ENCODE assay signal across 27 cellular contexts in genomic region chr2:139622691-139623090, GRCh38.
"Had no signal": no experiment of that assay in that cellular context is flagged by ENCODE, and none has a peak within 500 bp of the region (broad histone marks: within the 10 kb centered on the region; RNA-seq: fewer than 3 reads in every experiment).

No MANE protein-coding gene starts in this region.

- H3K27me3 Mint-ChIP-seq: activated CD4-positive, alpha-beta T cell treated with anti-CD3 and anti-CD28 coated beads for 36 hours; activated CD8-positive, alpha-beta memory T cell treated with anti-CD3 and anti-CD28 coated beads, Interleukin-2, amount 10 ng/mL, durations not matched to agents 7 days and 5 days; naive B cell; stimulated activated naive B cell treated with anti-CD40 and anti-IgM and Interleukin-4, amounts not matched to agents 10 μg/mL and 1 μg/mL and 100 μg/mL, for 72 hours had no signal

- DNase-seq: activated CD4-positive, alpha-beta T cell treated with anti-CD3 and anti-CD28 coated beads for 36 hours; activated CD4-positive, CD25-positive, alpha-beta regulatory T cell; activated CD8-positive, alpha-beta memory T cell treated with anti-CD3 and anti-CD28 coated beads, Interleukin-2, amount 10 ng/mL, durations not matched to agents 7 days and 5 days; activated CD8-positive, alpha-beta T cell treated with anti-CD3 and anti-CD28 coated beads, Interleukin-2, amount 10 ng/mL, durations not matched to agents 7 days and 5 days; activated T-cell treated with anti-CD3 and anti-CD28 coated beads, Interleukin-2, amount 50 U/mL, for 48 hours; anterior cingulate cortex; body of pancreas; effector memory CD4-positive, alpha-beta T cell; left ventricle myocardium inferior; mucosa of descending colon; naive B cell; nephron progenitor cell; nucleus accumbens; stimulated activated CD4-positive, alpha-beta T cell treated with anti-CD3 and anti-CD28 coated beads, Interleukin-15, amount 100 ng/mL, for 24 hours; stimulated activated CD4-positive, alpha-beta T cell treated with anti-CD3 and anti-CD28 coated beads, Interleukin-2, amount 100 ng/mL, for 24 hours; stimulated activated naive B cell treated with anti-CD40 and anti-IgM and Interleukin-4, amounts not matched to agents 10 μg/mL and 1 μg/mL and 100 μg/mL, for 72 hours; stomach; thyroid gland; upper lobe of left lung had no signal

- H2AFZ ChIP-seq: parathyroid adenoma had no signal

- H3K9ac ChIP-seq: parathyroid adenoma had no signal

- H3K79me2 ChIP-seq: parathyroid adenoma had no signal

- H3K36me3 Mint-ChIP-seq: activated CD8-positive, alpha-beta memory T cell treated with anti-CD3 and anti-CD28 coated beads, Interleukin-2, amount 10 ng/mL, durations not matched to agents 7 days and 5 days; stimulated activated naive B cell treated with anti-CD40 and anti-IgM and Interleukin-4, amounts not matched to agents 10 μg/mL and 1 μg/mL and 100 μg/mL, for 72 hours had no signal

- H3K36me3 ChIP-seq: left ventricle myocardium inferior, right atrium auricular region, stomach, thyroid gland, upper lobe of left lung had no signal

- ATAC-seq: activated CD4-positive, alpha-beta T cell treated with anti-CD3 and anti-CD28 coated beads for 36 hours; activated CD8-positive, alpha-beta memory T cell treated with anti-CD3 and anti-CD28 coated beads, Interleukin-2, amount 10 ng/mL, durations not matched to agents 7 days and 5 days; activated CD8-positive, alpha-beta T cell treated with anti-CD3 and anti-CD28 coated beads, Interleukin-2, amount 10 ng/mL, durations not matched to agents 7 days and 5 days; activated naive CD4-positive, alpha-beta T cell treated with anti-CD3 and anti-CD28 coated beads, Interleukin-2, amount 50 U/mL, for 72 hours; body of pancreas; mucosa of descending colon; stimulated activated naive B cell treated with anti-CD40 and anti-IgM and Interleukin-4, amounts not matched to agents 10 μg/mL and 1 μg/mL and 100 μg/mL, for 72 hours had no signal

- H3K27me3 ChIP-seq: body of pancreas, dorsolateral prefrontal cortex, right atrium auricular region, stomach, thyroid gland, upper lobe of left lung had no signal

- H3K4me3 ChIP-seq: body of pancreas, coronary artery, dorsolateral prefrontal cortex, left ventricle myocardium inferior, lung, mucosa of descending colon, right atrium auricular region, stomach, thyroid gland, upper lobe of left lung had no signal

- H3K4me3 Mint-ChIP-seq: activated CD4-positive, alpha-beta T cell treated with anti-CD3 and anti-CD28 coated beads for 36 hours; activated CD8-positive, alpha-beta memory T cell treated with anti-CD3 and anti-CD28 coated beads, Interleukin-2, amount 10 ng/mL, durations not matched to agents 7 days and 5 days; activated CD8-positive, alpha-beta T cell treated with anti-CD3 and anti-CD28 coated beads, Interleukin-2, amount 10 ng/mL, durations not matched to agents 7 days and 5 days; naive B cell; nephron progenitor cell; stimulated activated naive B cell treated with anti-CD40 and anti-IgM and Interleukin-4, amounts not matched to agents 10 μg/mL and 1 μg/mL and 100 μg/mL, for 72 hours; T-helper 2 cell treated with Interferon-gamma antibody and Interleukin-4, amounts not matched to agents 5 μg/mL and 100 μg/mL, for 36 hours had no signal

- H3K27ac Mint-ChIP-seq: activated CD4-positive, alpha-beta T cell treated with anti-CD3 and anti-CD28 coated beads for 36 hours; activated CD8-positive, alpha-beta memory T cell treated with anti-CD3 and anti-CD28 coated beads, Interleukin-2, amount 10 ng/mL, durations not matched to agents 7 days and 5 days; activated CD8-positive, alpha-beta T cell treated with anti-CD3 and anti-CD28 coated beads, Interleukin-2, amount 10 ng/mL, durations not matched to agents 7 days and 5 days; activated naive CD4-positive, alpha-beta T cell treated with anti-CD3 and anti-CD28 coated beads, Interleukin-2, amount 50 U/mL, for 72 hours; activated T-helper 2 cell treated with anti-CD3 and anti-CD28 coated beads, Interferon-gamma antibody, Interleukin-2, Interleukin-4, amounts not matched to agents 10 μg/mL and 5 μg/mL and 100 μg/mL, durations not matched to agents 14 hours and 24 hours and 36 hours; naive B cell; nephron progenitor cell; stimulated activated naive B cell treated with anti-CD40 and anti-IgM and Interleukin-4, amounts not matched to agents 10 μg/mL and 1 μg/mL and 100 μg/mL, for 72 hours; T-helper 2 cell treated with Interferon-gamma antibody and Interleukin-4, amounts not matched to agents 5 μg/mL and 100 μg/mL, for 36 hours had no signal

- H3K9me3 ChIP-seq: thyroid gland had no signal

- H3K4me1 ChIP-seq: body of pancreas, left ventricle myocardium inferior, parathyroid adenoma, right atrium auricular region, stomach, thyroid gland, upper lobe of left lung had no signal

- H3K27ac ChIP-seq: body of pancreas, coronary artery, dorsolateral prefrontal cortex, left ventricle myocardium inferior, parathyroid adenoma, right atrium auricular region, stomach, thyroid gland, upper lobe of left lung had no signal

- H3K4me1 Mint-ChIP-seq: activated CD4-positive, alpha-beta T cell treated with anti-CD3 and anti-CD28 coated beads for 36 hours; activated CD8-positive, alpha-beta memory T cell treated with anti-CD3 and anti-CD28 coated beads, Interleukin-2, amount 10 ng/mL, durations not matched to agents 7 days and 5 days; naive B cell; nephron progenitor cell; stimulated activated naive B cell treated with anti-CD40 and anti-IgM and Interleukin-4, amounts not matched to agents 10 μg/mL and 1 μg/mL and 100 μg/mL, for 72 hours had no signal
